11 cellular contexts compared by ENCODE assay signal in genomic region chr9:126612813-126613641, GRCh38. TPM values are rescaled to one million over a fixed set of nuclear protein-coding genes. Genes with fewer than 3 reads are reported as not detected.
A peak's percentile ranks its signal among the peaks of the same experiment; 100 is the strongest.
DNase-seq lines count a peak whose midpoint lies in the region; ATAC-seq and TF ChIP-seq lines count a peak whose summit lies in the region.
"Had no signal": no experiment of that assay in that cellular context is flagged by ENCODE, and none has a peak within 500 bp of the region (broad histone marks: within the 10 kb centered on the region; RNA-seq: fewer than 3 reads in every experiment).

No MANE protein-coding gene starts in this region.

- no peak for DNase-seq in activated T-cell treated with anti-CD3 and anti-CD28 coated beads, Interleukin-2, amount 50 U/mL, for 72 hours
- DNase-seq in activated T-cell treated with anti-CD3 and anti-CD28 coated beads for 4 hours (no peak), lower leg skin (ENCODE audit: low spot score in 2 of 2) (no peak), tibial nerve (ENCODE audit: low spot score in 2 of 2) (no peak), NCI-H1694 (lab: John Stamatoyannopoulos, UW) (no peak)
- peak; percentile 38 for DNase-seq in activated naive CD8-positive, alpha-beta T cell treated with anti-CD3 and anti-CD28 coated beads, Interleukin-2, amount 10 ng/mL, durations not matched to agents 7 days and 5 days
- DNase-seq in stimulated activated naive CD4-positive, alpha-beta T cell (lab: John Stamatoyannopoulos, UW): no peak

- intact Hi-C loops in lower leg skin (cut with DNase I; ENCODE audit: low total_unique reads): loop anchor here (5.0 kb wide), 1 partner anchor 169 kb away; no protein-coding TSS in a partner anchor

- no peak for TF ChIP-seq EP300 in tibial nerve (IDR thresholded peaks at IDR 0.05)

- no peak overlapping the region for H3K27ac ChIP-seq in tibial nerve

- H3K27me3 Mint-ChIP-seq in activated T-cell treated with anti-CD3 and anti-CD28 coated beads, Interleukin-2, amount 50 U/mL, for 72 hours (ENCODE audit: low read depth): peaks cover 76% of the 10 kb centered on the region
- H3K27me3 Mint-ChIP-seq in activated naive CD8-positive, alpha-beta T cell treated with anti-CD3 and anti-CD28 coated beads, Interleukin-2, amount 10 ng/mL, durations not matched to agents 7 days and 5 days: peaks cover 74% of the 10 kb centered on the region

- TF ChIP-seq CTCF in lower leg skin (IDR thresholded peaks at IDR 0.05) (no peak), tibial nerve (IDR thresholded peaks at IDR 0.05) (no peak)

- TF ChIP-seq POLR2A in lower leg skin (IDR thresholded peaks at IDR 0.05) (no peak), tibial nerve (IDR thresholded peaks at IDR 0.05) (no peak)

- POLR2A ChIA-PET in activated naive CD8-positive, alpha-beta T cell treated with anti-CD3 and anti-CD28 coated beads, Interleukin-2, amount 10 ng/mL, durations not matched to agents 7 days and 5 days (lab: Charles Lee): no interaction called here

- H3K4me1 Mint-ChIP-seq in activated T-cell treated with anti-CD3 and anti-CD28 coated beads, Interleukin-2, amount 50 U/mL, for 72 hours (ENCODE audit: low read depth): peaks cover 17% of the 10 kb centered on the region
- peaks cover 15% of the 10 kb centered on the region for H3K4me1 Mint-ChIP-seq in activated naive CD8-positive, alpha-beta T cell treated with anti-CD3 and anti-CD28 coated beads, Interleukin-2, amount 10 ng/mL, durations not matched to agents 7 days and 5 days

- H3K27me3 ChIP-seq in tibial nerve: peaks cover 0 to 86% of the 10 kb centered on the region in 2 donors

- H3K27ac Mint-ChIP-seq in activated T-cell treated with anti-CD3 and anti-CD28 coated beads, Interleukin-2, amount 50 U/mL, for 72 hours: peak overlapping the region; percentile 42
- H3K27ac Mint-ChIP-seq in activated naive CD8-positive, alpha-beta T cell treated with anti-CD3 and anti-CD28 coated beads, Interleukin-2, amount 10 ng/mL, durations not matched to agents 7 days and 5 days: peak overlapping the region; percentile 12

- no peak for ATAC-seq in activated T-cell treated with anti-CD3 and anti-CD28 coated beads, Interleukin-2, amount 50 U/mL, for 72 hours (replicated peaks in 1 of 2)
- ATAC-seq in activated naive CD8-positive, alpha-beta T cell treated with anti-CD3 and anti-CD28 coated beads, Interleukin-2, amount 10 ng/mL, durations not matched to agents 7 days and 5 days (ENCODE audit: low read depth): no peak
- ATAC-seq in GM18517 (IDR thresholded peaks at IDR 0.05; ENCODE audit: unreplicated experiment): no peak

- H3K4me3 ChIP-seq in lower leg skin (ENCODE audit: low read depth, poor library complexity, severe bottlenecking): peak overlapping the region; percentile 29
- H3K4me3 ChIP-seq in tibial nerve: peak overlapping the region in 3 of 4 donors; percentile 2 to 44 (median 12)

- no peaks in the 10 kb centered on the region for H3K36me3 Mint-ChIP-seq in activated T-cell treated with anti-CD3 and anti-CD28 coated beads, Interleukin-2, amount 50 U/mL, for 72 hours (ENCODE audit: insufficient read depth in 2 of 2)
- no peaks in the 10 kb centered on the region for H3K36me3 Mint-ChIP-seq in activated naive CD8-positive, alpha-beta T cell treated with anti-CD3 and anti-CD28 coated beads, Interleukin-2, amount 10 ng/mL, durations not matched to agents 7 days and 5 days
- H3K36me3 Mint-ChIP-seq: CD4-positive, CD25-positive, alpha-beta regulatory T cell had no signal

- H3K4me1 ChIP-seq in tibial nerve: peaks cover 0 to 54% (median 21%) of the 10 kb centered on the region in 4 donors

- no peaks in the 10 kb centered on the region for H3K36me3 ChIP-seq in tibial nerve

- peak overlapping the region; percentile 62 to 69 for H3K4me3 Mint-ChIP-seq in activated T-cell treated with anti-CD3 and anti-CD28 coated beads, Interleukin-2, amount 50 U/mL, for 72 hours
- H3K4me3 Mint-ChIP-seq in activated naive CD8-positive, alpha-beta T cell treated with anti-CD3 and anti-CD28 coated beads, Interleukin-2, amount 10 ng/mL, durations not matched to agents 7 days and 5 days: peak overlapping the region; percentile 57

- WGBS in lower leg skin, 2 donors: 2% methylated on average over 65 to 68 of the region's 68 CpGs
- WGBS in tibial nerve, 2 donors: 3% methylated on average over 48 to 67 of the region's 68 CpGs

- no peaks in the 10 kb centered on the region for H3K9me3 ChIP-seq in tibial nerve

- H3K9me3 Mint-ChIP-seq in activated T-cell treated with anti-CD3 and anti-CD28 coated beads, Interleukin-2, amount 50 U/mL, for 72 hours: no peaks in the 10 kb centered on the region
- no peaks in the 10 kb centered on the region for H3K9me3 Mint-ChIP-seq in activated naive CD8-positive, alpha-beta T cell treated with anti-CD3 and anti-CD28 coated beads, Interleukin-2, amount 10 ng/mL, durations not matched to agents 7 days and 5 days
- H3K9me3 Mint-ChIP-seq: CD4-positive, CD25-positive, alpha-beta regulatory T cell had no signal

RNA-seq across cellular contexts. Expression of gene LMX1B, which starts 0.7 kb away (rescaled TPM):
- total RNA-seq in activated T-cell treated with anti-CD3 and anti-CD28 coated beads, Interleukin-2, amount 50 U/mL, for 72 hours: not detected
- total RNA-seq in activated naive CD8-positive, alpha-beta T cell treated with anti-CD3 and anti-CD28 coated beads, Interleukin-2, amount 10 ng/mL, durations not matched to agents 7 days and 5 days: not detected
- total RNA-seq in lower leg skin (1 to 10 TPM; 3.2 to 6.9 (median 4.6) TPM), tibial nerve (1 to 10 TPM in 1 of 4 donors, under 1 TPM in 2, not detected in 1; 0.60 to 1.5 (median 0.78) TPM)
- total RNA-seq: CD4-positive, CD25-positive, alpha-beta regulatory T cell; IMR-90; RPMI7951 had no signal
